In genomic region chr12:122730215-122731014, GRCh38 we compare ENCODE assay signal across 7 cellular contexts. TPM values are rescaled to one million over a fixed set of nuclear protein-coding genes. Genes with fewer than 3 reads are reported as not detected.
DNase-seq lines count a peak whose midpoint lies in the region; ATAC-seq and TF ChIP-seq lines count a peak whose summit lies in the region.

Gene HCAR1, minus strand, starts transcription at chr12:122730844. Its CDS starts 505 bp downstream, at chr12:122730339.

- H3K4me1 Mint-ChIP-seq in activated CD4-positive, alpha-beta T cell treated with anti-CD3 and anti-CD28 coated beads, Interleukin-2, amount 10 ng/mL, durations not matched to agents 24 days and 14 days, result peaks cover 69% of the 10 kb centered on the region
- peaks cover 45% of the 10 kb centered on the region for H3K4me1 Mint-ChIP-seq in endothelial cell (ENCODE audit: unreplicated experiment)

- TF ChIP-seq CTCF in endothelial cell (IDR thresholded peaks at IDR 0.05; ENCODE audit: unreplicated experiment), result no peak

- H3K27ac Mint-ChIP-seq in activated CD4-positive, alpha-beta T cell treated with anti-CD3 and anti-CD28 coated beads, Interleukin-2, amount 10 ng/mL, durations not matched to agents 24 days and 14 days, result peak within 1 kb of the TSS; percentile 91
- no peak within 1 kb of the TSS for H3K27ac Mint-ChIP-seq in endothelial cell (ENCODE audit: unreplicated experiment)

- DNase-seq in Jurkat, Clone E6-1 (ENCODE audit: low read depth, low spot score), result peak; percentile 80
- peak; percentile 92 for DNase-seq in activated CD4-positive, alpha-beta T cell treated with anti-CD3 and anti-CD28 coated beads, Interleukin-2, amount 10 ng/mL, durations not matched to agents 24 days and 14 days
- DNase-seq in glomerular visceral epithelial cell (ENCODE audit: extremely low spot score), result peak; percentile 33
- peak; percentile 27 to 50 for DNase-seq in stimulated activated CD8-positive, alpha-beta memory T cell treated with anti-CD3 and anti-CD28 coated beads, Interleukin-15, amount 100 ng/mL, for 48 hours (ENCODE audit: low read depth in 2 of 2)
- DNase-seq in endothelial cell (ENCODE audit: low spot score), result no peak

- no peaks in the 10 kb centered on the region for H3K27me3 Mint-ChIP-seq in activated CD4-positive, alpha-beta T cell treated with anti-CD3 and anti-CD28 coated beads, Interleukin-2, amount 10 ng/mL, durations not matched to agents 24 days and 14 days
- H3K27me3 Mint-ChIP-seq in endothelial cell (ENCODE audit: unreplicated experiment), result peaks cover 3% of the 10 kb centered on the region

- H3K4me3 ChIP-seq in Jurkat, Clone E6-1 (ENCODE audit: low read length), result peak within 1 kb of the TSS; percentile 22

- H3K4me3 Mint-ChIP-seq in activated CD4-positive, alpha-beta T cell treated with anti-CD3 and anti-CD28 coated beads, Interleukin-2, amount 10 ng/mL, durations not matched to agents 24 days and 14 days, result peak within 1 kb of the TSS; percentile 78
- H3K4me3 Mint-ChIP-seq in endothelial cell (ENCODE audit: unreplicated experiment), result no peak within 1 kb of the TSS

- ATAC-seq in GM18511 (IDR thresholded peaks at IDR 0.05; ENCODE audit: unreplicated experiment) (no peak), HG02870 (IDR thresholded peaks at IDR 0.05; ENCODE audit: unreplicated experiment) (no peak)

- intact Hi-C loops in activated CD4-positive, alpha-beta T cell treated with anti-CD3 and anti-CD28 coated beads, Interleukin-2, amount 10 ng/mL, durations not matched to agents 24 days and 14 days (cut with micrococcal nuclease), result loop anchor here (5.0 kb wide), 1 partner anchor 278 kb away; no protein-coding TSS in a partner anchor

- peaks cover 8% of the 10 kb centered on the region for H3K9me3 Mint-ChIP-seq in activated CD4-positive, alpha-beta T cell treated with anti-CD3 and anti-CD28 coated beads, Interleukin-2, amount 10 ng/mL, durations not matched to agents 24 days and 14 days
- H3K9me3 Mint-ChIP-seq in endothelial cell (ENCODE audit: unreplicated experiment), result no peaks in the 10 kb centered on the region

- H3K36me3 Mint-ChIP-seq in activated CD4-positive, alpha-beta T cell treated with anti-CD3 and anti-CD28 coated beads, Interleukin-2, amount 10 ng/mL, durations not matched to agents 24 days and 14 days (ENCODE audit: low read depth), result peaks cover 12% of the 10 kb centered on the region
- H3K36me3 Mint-ChIP-seq in endothelial cell (ENCODE audit: low read depth, unreplicated experiment), result no peaks in the 10 kb centered on the region

RNA-seq across cellular contexts. Expression of gene HCAR1, which starts in this region (rescaled TPM):
- polyA plus RNA-seq in Jurkat, Clone E6-1 (2012; ENCODE audit: insufficient read depth, insufficient read length), result not detected
- 6.0 and 6.8 TPM in 2 replicates for total RNA-seq in activated CD4-positive, alpha-beta T cell treated with anti-CD3 and anti-CD28 coated beads, Interleukin-2, amount 10 ng/mL, durations not matched to agents 24 days and 14 days
- total RNA-seq in endothelial cell (ENCODE audit: unreplicated experiment), result 0.13 TPM
